ENCODE assay signal across 9 cellular contexts in genomic region chr2:186459009-186459408, GRCh38. TPM values are rescaled to one million over a fixed set of nuclear protein-coding genes. Genes with fewer than 3 reads are reported as not detected.
DNase-seq lines count a peak whose midpoint lies in the region; ATAC-seq and TF ChIP-seq lines count a peak whose summit lies in the region.
"Had no signal": no experiment of that assay in that cellular context is flagged by ENCODE, and none has a peak within 500 bp of the region (broad histone marks: within the 10 kb centered on the region; RNA-seq: fewer than 3 reads in every experiment).

No MANE protein-coding gene starts in this region.

- H3K9me3 ChIP-seq in A673 (ENCODE audit: low read depth, low read length, poor library complexity, severe bottlenecking): no peaks in the 10 kb centered on the region
- H3K9me3 ChIP-seq in GM23248 (ENCODE audit: low read depth): no peaks in the 10 kb centered on the region
- H3K9me3 ChIP-seq in OCI-LY1 (ENCODE audit: low read length): no peaks in the 10 kb centered on the region
- H3K9me3 ChIP-seq in neuronal stem cell (replicated peaks in 1 of 2; ENCODE audit: control insufficient read depth in 2 of 2, insufficient read depth in 1 of 2, low read depth in 1 of 2, low read length in 2 of 2): no peaks in the 10 kb centered on the region

- no peak overlapping the region for H3K18ac ChIP-seq in neuronal stem cell (ENCODE audit: low read length)

- no peaks in the 10 kb centered on the region for H3K79me2 ChIP-seq in GM23248 (ENCODE audit: insufficient read depth)
- H3K79me2 ChIP-seq in OCI-LY1 (ENCODE audit: insufficient read depth, low read length): no peaks in the 10 kb centered on the region

- BruUV-seq in A673 (replicated peaks; lab: Mats Ljungman, UMichigan): no TSS peak

- ATAC-seq in GM19324 (IDR thresholded peaks at IDR 0.05; ENCODE audit: low FRiP score, unreplicated experiment): no peak

- no peak overlapping the region for H4K91ac ChIP-seq in neuronal stem cell (ENCODE audit: low read depth, low read length, poor library complexity)

- H3F3A ChIP-seq in GM23248 (ENCODE audit: insufficient read depth) (peaks cover 4% of the 10 kb centered on the region; the same call in 1 of the 2 replicates), OCI-LY1 (ENCODE audit: insufficient read depth, low read length) (no peaks in the 10 kb centered on the region)

- H3K9ac ChIP-seq in GM23248 (no peak overlapping the region), OCI-LY1 (ENCODE audit: low read length) (no peak overlapping the region), neuronal stem cell (ENCODE audit: low read depth, low read length, poor library complexity) (no peak overlapping the region)

- H3K36me3 ChIP-seq in A673 (ENCODE audit: insufficient read depth, low read length, poor library complexity, severe bottlenecking) (no peaks in the 10 kb centered on the region), GM23248 (ENCODE audit: low read depth) (no peaks in the 10 kb centered on the region), OCI-LY1 (ENCODE audit: insufficient read depth, low read length) (no peaks in the 10 kb centered on the region), neuronal stem cell (replicated peaks in 1 of 2; ENCODE audit: control insufficient read depth in 2 of 2, insufficient read depth in 2 of 2, low read length in 2 of 2) (peaks cover 0 to 6% of the 10 kb centered on the region in 2 donors)

- no peak overlapping the region for H3K14ac ChIP-seq in neuronal stem cell (ENCODE audit: low read length)

- in situ Hi-C loops in GM23248 (cut with MboI): no loop called here

- CTCF ChIA-PET in A673 (lab: Charles Lee): no interaction called here

- no peak overlapping the region for H2BK120ac ChIP-seq in neuronal stem cell (ENCODE audit: low read depth, low read length)

- 79 to 89% methylated on average over 2 of the region's 2 CpGs for WGBS in GM23248 (ENCODE audit: low coverage in 1 of 2, low lambda C conversion rate in 2 of 2, missing lambda C conversion rate in 2 of 2), 2 experiments
- no CpG with 5 or more reads among the region's 2 CpGs for WGBS in neuronal stem cell (ENCODE audit: extremely low coverage in 2 of 2, insufficient read length in 2 of 2, insufficient replicate concordance in 1 of 2), 2 donors

- H3K27me3 ChIP-seq in A673 (replicated peaks; ENCODE audit: insufficient read depth, low read depth, low read length, poor library complexity) (no peaks in the 10 kb centered on the region), GM23248 (replicated peaks; ENCODE audit: insufficient read depth) (no peaks in the 10 kb centered on the region), OCI-LY1 (ENCODE audit: insufficient read depth, low read length) (no peaks in the 10 kb centered on the region), neuronal stem cell (ENCODE audit: control insufficient read depth in 3 of 3, insufficient read depth in 3 of 3, low read depth in 1 of 3, low read length in 3 of 3) (no peaks in the 10 kb centered on the region)

- no peak for DNase-seq in A673 (ENCODE audit: low spot score)
- DNase-seq in GM23248: peak; percentile 50
- DNase-seq in fibroblast of pulmonary artery (ENCODE audit: low read depth): peak; percentile 58
- no peak for DNase-seq in hepatic stellate cell (ENCODE audit: low spot score)
- DNase-seq in hypothalamus (lab: John Stamatoyannopoulos, UW): no peak
- no peak for DNase-seq in neuronal stem cell (ENCODE audit: low spot score)
- DNase-seq: kidney had no signal

- H3K23ac ChIP-seq in neuronal stem cell (ENCODE audit: low read depth, low read length, poor library complexity): no peak overlapping the region

- no peak overlapping the region for H2AK5ac ChIP-seq in neuronal stem cell (ENCODE audit: low read depth, low read length)

- H3K27ac ChIP-seq in A673 (ENCODE audit: low read depth, low read length, poor library complexity, severe bottlenecking) (no peak overlapping the region), GM23248 (no peak overlapping the region), OCI-LY1 (ENCODE audit: low read depth, low read length, poor library complexity, severe bottlenecking) (no peak overlapping the region), neuronal stem cell (replicated peaks; ENCODE audit: low read length) (no peak overlapping the region)

- no peaks in the 10 kb centered on the region for H4K20me1 ChIP-seq in GM23248 (ENCODE audit: insufficient read depth)
- H4K20me1 ChIP-seq in OCI-LY1 (ENCODE audit: insufficient read depth, low read length): no peaks in the 10 kb centered on the region

- H4K8ac ChIP-seq in neuronal stem cell (ENCODE audit: low read depth, low read length): no peak overlapping the region

- no peak overlapping the region for H2BK5ac ChIP-seq in neuronal stem cell (ENCODE audit: low read length)

- no peaks in the 10 kb centered on the region for H3K79me1 ChIP-seq in neuronal stem cell (ENCODE audit: low read depth, low read length)

- H3K4me2 ChIP-seq in GM23248 (ENCODE audit: unreplicated experiment) (no peak overlapping the region), OCI-LY1 (ENCODE audit: low read length) (no peak overlapping the region), neuronal stem cell (ENCODE audit: insufficient read depth, low read length, poor library complexity, severe bottlenecking) (no peak overlapping the region)

- H3K9me2 ChIP-seq in GM23248 (ENCODE audit: insufficient read depth) (no peaks in the 10 kb centered on the region), OCI-LY1 (ENCODE audit: low read depth, low read length) (no peaks in the 10 kb centered on the region)

- H3K4me3 ChIP-seq in A673 (ENCODE audit: low read depth, low read length, poor library complexity, severe bottlenecking) (no peak overlapping the region), GM23248 (no peak overlapping the region), OCI-LY1 (ENCODE audit: low read depth, low read length, poor library complexity, severe bottlenecking) (no peak overlapping the region), fibroblast of pulmonary artery (replicated peaks; ENCODE audit: low read depth, low read length) (no peak overlapping the region), neuronal stem cell (ENCODE audit: low read length in 2 of 2) (no peak overlapping the region)

- intact Hi-C loops in A673 (cut with micrococcal nuclease; ENCODE audit: unreplicated experiment): loop anchor here (10.0 kb wide), 1 partner anchor 714 kb away; no protein-coding TSS in a partner anchor

- H3K4me1 ChIP-seq in A673 (ENCODE audit: insufficient read depth, low read length, poor library complexity, severe bottlenecking): no peaks in the 10 kb centered on the region
- peaks cover 7% of the 10 kb centered on the region for H3K4me1 ChIP-seq in GM23248 (ENCODE audit: insufficient read depth)
- H3K4me1 ChIP-seq in OCI-LY1 (ENCODE audit: insufficient read depth, low read length, severe bottlenecking): peaks cover 10% of the 10 kb centered on the region
- H3K4me1 ChIP-seq in neuronal stem cell (ENCODE audit: control insufficient read depth in 2 of 2, insufficient read depth in 1 of 2, low read depth in 1 of 2, low read length in 2 of 2): no peaks in the 10 kb centered on the region

- POLR2A ChIA-PET in A673 (lab: Charles Lee; ENCODE audit: low non-redundant PET): no interaction called here

- TF ChIP-seq CTCF in A673 (conservative IDR thresholded peaks at IDR 0.05; ENCODE audit: low read depth, low read length): peak; percentile 28; the same call in 1 of the 2 replicates
- TF ChIP-seq CTCF in OCI-LY1 (IDR thresholded peaks at IDR 0.05; ENCODE audit: low read length): peak; percentile 60
- peak; percentile 50 for TF ChIP-seq CTCF in fibroblast of pulmonary artery (IDR thresholded peaks at IDR 0.05; ENCODE audit: low read length, missing control alignments)

- H3K4ac ChIP-seq in neuronal stem cell (ENCODE audit: low read length): no peak overlapping the region

- H2BK12ac ChIP-seq in neuronal stem cell (ENCODE audit: low read length): no peak overlapping the region

- H2BK15ac ChIP-seq in neuronal stem cell (ENCODE audit: low read length): no peak overlapping the region

- H2AFZ ChIP-seq in GM23248 (no peak overlapping the region), OCI-LY1 (ENCODE audit: low read length) (no peak overlapping the region), neuronal stem cell (ENCODE audit: low read length) (no peak overlapping the region)

RNA-seq across cellular contexts. Expression of gene ZC3H15, which starts 27.1 kb away (rescaled TPM):
- 86.1 and 95.1 TPM in 2 replicates for total RNA-seq in A673 (2021)
- total RNA-seq in GM23248 (2014; rRNA removed; shearing (Covaris generic)): 43.8 and 98.0 TPM in 2 replicates
- polyA plus RNA-seq in GM23248 (2016; fragmentation: Nextera tagmentation; extraction: Ambion mirVana): 88.7 and 103 TPM in 2 replicates
- polyA plus RNA-seq in neuronal stem cell (2013, experiment 1 of 2): 89.0 TPM
- 90.9 TPM for polyA plus RNA-seq in neuronal stem cell (2013, experiment 2 of 2)

Comparison
In these comparisons a context has a peak if more than half of its experiments do, and no peak if none do; other contexts are left out.
1. DNase-seq: peak in GM23248 (single experiment) and fibroblast of pulmonary artery (single experiment); none in A673 (single experiment), hepatic stellate cell (single experiment), hypothalamus (0 of 51) and neuronal stem cell (single experiment).
2. Peak in every context shown above with its lines, with median percentiles within 50 percentile points of each other: CTCF ChIP-seq.